In genomic region chr20:38615283-38615682, GRCh38 we compare ENCODE assay signal across 43 cellular contexts. TPM values are rescaled to one million over a fixed set of nuclear protein-coding genes. Genes with fewer than 3 reads are reported as not detected.
"Had no signal": no experiment of that assay in that cellular context is flagged by ENCODE, and none has a peak within 500 bp of the region (broad histone marks: within the 10 kb centered on the region; RNA-seq: fewer than 3 reads in every experiment).

No MANE protein-coding gene starts in this region.

- H3K4me1 Mint-ChIP-seq: activated naive CD4-positive, alpha-beta T cell treated with anti-CD3 and anti-CD28 coated beads, Interleukin-2, amount 10 ng/mL, durations not matched to agents 7 days and 5 days; activated naive CD4-positive, alpha-beta T cell treated with anti-CD3 and anti-CD28 coated beads, Interleukin-2, amount 50 U/mL, for 24 hours; activated naive CD8-positive, alpha-beta T cell treated with anti-CD3 and anti-CD28 coated beads for 36 hours; activated naive CD8-positive, alpha-beta T cell treated with anti-CD3 and anti-CD28 coated beads, Interleukin-2, amount 10 ng/mL, durations not matched to agents 7 days and 5 days; activated naive CD8-positive, alpha-beta T cell treated with anti-CD3 and anti-CD28 coated beads, Interleukin-2, amount 50 U/mL, for 24 hours; activated T-helper 17 cell treated with anti-CD3 and anti-CD28 coated beads, Interleukin-2, amount 50 U/mL, for 72 hours; central memory CD8-positive, alpha-beta T cell had no signal

- H3K36me3 ChIP-seq: adrenal gland, ascending aorta, brain microvascular endothelial cell, breast epithelium, cardiac muscle cell had no signal

- H3K36me3 Mint-ChIP-seq: activated naive CD4-positive, alpha-beta T cell treated with anti-CD3 and anti-CD28 coated beads, Interleukin-2, amount 10 ng/mL, durations not matched to agents 7 days and 5 days; activated naive CD4-positive, alpha-beta T cell treated with anti-CD3 and anti-CD28 coated beads, Interleukin-2, amount 50 U/mL, for 24 hours; activated naive CD4-positive, alpha-beta T cell treated with anti-CD3 and anti-CD28 coated beads, Interleukin-2, amount 50 U/mL, for 72 hours; activated naive CD8-positive, alpha-beta T cell; activated naive CD8-positive, alpha-beta T cell treated with anti-CD3 and anti-CD28 coated beads for 36 hours; activated naive CD8-positive, alpha-beta T cell treated with anti-CD3 and anti-CD28 coated beads, Interleukin-2, amount 10 ng/mL, durations not matched to agents 7 days and 5 days; brain had no signal

- DNase-seq: activated effector memory CD4-positive, alpha-beta T cell treated with anti-CD3 and anti-CD28 coated beads, Interleukin-2, amount 50 U/mL, for 16 hours; activated effector memory CD4-positive, alpha-beta T cell treated with Interleukin-2 at 50 U/mL for 16 hours; activated gamma-delta T cell; activated gamma-delta T cell treated with Interleukin-2 at 50 U/mL for 16 hours; activated naive CD4-positive, alpha-beta T cell; activated naive CD4-positive, alpha-beta T cell treated with anti-CD3 and anti-CD28 coated beads for 36 hours; activated naive CD4-positive, alpha-beta T cell treated with anti-CD3 and anti-CD28 coated beads, Interleukin-2, amount 10 ng/mL, durations not matched to agents 7 days and 5 days; activated naive CD4-positive, alpha-beta T cell treated with anti-CD3 and anti-CD28 coated beads, Interleukin-2, amount 50 U/mL, for 16 hours; activated naive CD4-positive, alpha-beta T cell treated with Interleukin-2 at 50 U/mL for 16 hours; activated naive CD8-positive, alpha-beta T cell treated with anti-CD3 and anti-CD28 coated beads for 36 hours; activated naive CD8-positive, alpha-beta T cell treated with anti-CD3 and anti-CD28 coated beads, Interleukin-2, amount 10 ng/mL, durations not matched to agents 7 days and 5 days; activated naive CD8-positive, alpha-beta T cell treated with anti-CD3 and anti-CD28 coated beads, Interleukin-2, amount 50 U/mL, for 24 hours; activated T-cell treated with anti-CD3 and anti-CD28 coated beads for 4 hours; activated T-cell treated with anti-CD3 and anti-CD28 coated beads, Interleukin-2, amount 50 U/mL, for 1 hour; activated T-cell treated with anti-CD3 and anti-CD28 coated beads, Interleukin-2, amount 50 U/mL, for 24 hours; activated T-cell treated with anti-CD3 and anti-CD28 coated beads, Interleukin-2, amount 50 U/mL, for 4 hours; activated T-cell treated with anti-CD3 and anti-CD28 coated beads, Interleukin-2, amount 50 U/mL, for 48 hours; activated T-cell treated with anti-CD3 and anti-CD28 coated beads, Interleukin-2, amount 50 U/mL, for 72 hours; adrenal gland; amniotic stem cell; amygdala; anterior cingulate cortex; aorta; body of pancreas; brain microvascular endothelial cell; caudate nucleus; central memory CD4-positive, alpha-beta T cell; cerebellar nuclear complex had no signal

- H3K9me3 ChIP-seq: adrenal gland, ascending aorta, body of pancreas, breast epithelium had no signal

- H3K4me1 ChIP-seq: adrenal gland, ascending aorta, body of pancreas, breast epithelium had no signal

- H3K9me3 Mint-ChIP-seq: activated naive CD4-positive, alpha-beta T cell treated with anti-CD3 and anti-CD28 coated beads for 36 hours; activated naive CD4-positive, alpha-beta T cell treated with anti-CD3 and anti-CD28 coated beads, Interleukin-2, amount 10 ng/mL, durations not matched to agents 7 days and 5 days; activated naive CD4-positive, alpha-beta T cell treated with anti-CD3 and anti-CD28 coated beads, Interleukin-2, amount 50 U/mL, for 24 hours; activated naive CD4-positive, alpha-beta T cell treated with anti-CD3 and anti-CD28 coated beads, Interleukin-2, amount 50 U/mL, for 72 hours; activated naive CD8-positive, alpha-beta T cell treated with anti-CD3 and anti-CD28 coated beads for 36 hours; activated naive CD8-positive, alpha-beta T cell treated with anti-CD3 and anti-CD28 coated beads, Interleukin-2, amount 10 ng/mL, durations not matched to agents 7 days and 5 days; activated naive CD8-positive, alpha-beta T cell treated with anti-CD3 and anti-CD28 coated beads, Interleukin-2, amount 50 U/mL, for 24 hours; activated T-cell treated with anti-CD3 and anti-CD28 coated beads, Interleukin-2, amount 50 U/mL, for 24 hours; activated T-cell treated with anti-CD3 and anti-CD28 coated beads, Interleukin-2, amount 50 U/mL, for 4 hours; activated T-cell treated with anti-CD3 and anti-CD28 coated beads, Interleukin-2, amount 50 U/mL, for 72 hours; activated T-helper 1 cell treated with anti-CD3 and anti-CD28 coated beads, Interleukin-12 subunit alpha, Interleukin-12 subunit beta, Interleukin-2, Interleukin-4 antibody, amounts not matched to agents 30 ng/mL and 10 ng/mL and 1 ng/mL, durations not matched to agents 14 hours and 24 hours and 36 hours; activated T-helper 17 cell treated with anti-CD3 and anti-CD28 coated beads, Interleukin-2, amount 50 U/mL, for 72 hours; activated T-helper 2 cell treated with anti-CD3 and anti-CD28 coated beads, Interferon-gamma antibody, Interleukin-2, Interleukin-4, amounts not matched to agents 10 μg/mL and 5 μg/mL and 100 μg/mL, durations not matched to agents 14 hours and 24 hours and 36 hours; brain; central memory CD8-positive, alpha-beta T cell had no signal

- H3K27ac Mint-ChIP-seq: activated naive CD4-positive, alpha-beta T cell treated with anti-CD3 and anti-CD28 coated beads for 36 hours; activated naive CD4-positive, alpha-beta T cell treated with anti-CD3 and anti-CD28 coated beads, Interleukin-2, amount 10 ng/mL, durations not matched to agents 7 days and 5 days; activated naive CD4-positive, alpha-beta T cell treated with anti-CD3 and anti-CD28 coated beads, Interleukin-2, amount 50 U/mL, for 24 hours; activated naive CD4-positive, alpha-beta T cell treated with anti-CD3 and anti-CD28 coated beads, Interleukin-2, amount 50 U/mL, for 72 hours; activated naive CD8-positive, alpha-beta T cell; activated naive CD8-positive, alpha-beta T cell treated with anti-CD3 and anti-CD28 coated beads for 36 hours; activated naive CD8-positive, alpha-beta T cell treated with anti-CD3 and anti-CD28 coated beads, Interleukin-2, amount 10 ng/mL, durations not matched to agents 7 days and 5 days; activated naive CD8-positive, alpha-beta T cell treated with anti-CD3 and anti-CD28 coated beads, Interleukin-2, amount 50 U/mL, for 24 hours; activated T-cell treated with anti-CD3 and anti-CD28 coated beads, Interleukin-2, amount 50 U/mL, for 24 hours; activated T-cell treated with anti-CD3 and anti-CD28 coated beads, Interleukin-2, amount 50 U/mL, for 72 hours; activated T-helper 1 cell treated with anti-CD3 and anti-CD28 coated beads, Interleukin-12 subunit alpha, Interleukin-12 subunit beta, Interleukin-2, Interleukin-4 antibody, amounts not matched to agents 30 ng/mL and 10 ng/mL and 1 ng/mL, durations not matched to agents 14 hours and 24 hours and 36 hours; activated T-helper 17 cell treated with anti-CD3 and anti-CD28 coated beads, Interleukin-2, amount 50 U/mL, for 72 hours; activated T-helper 2 cell treated with anti-CD3 and anti-CD28 coated beads, Interferon-gamma antibody, Interleukin-2, Interleukin-4, amounts not matched to agents 10 μg/mL and 5 μg/mL and 100 μg/mL, durations not matched to agents 14 hours and 24 hours and 36 hours; brain had no signal

- ATAC-seq: activated naive CD4-positive, alpha-beta T cell treated with anti-CD3 and anti-CD28 coated beads, Interleukin-2, amount 50 U/mL, for 72 hours; activated naive CD8-positive, alpha-beta T cell treated with anti-CD3 and anti-CD28 coated beads, Interleukin-2, amount 50 U/mL, for 24 hours; activated T-cell treated with anti-CD3 and anti-CD28 coated beads, Interleukin-2, amount 50 U/mL, for 4 hours; activated T-cell treated with anti-CD3 and anti-CD28 coated beads, Interleukin-2, amount 50 U/mL, for 72 hours; activated T-helper 17 cell treated with anti-CD3 and anti-CD28 coated beads, Interleukin-2, amount 50 U/mL, for 72 hours; body of pancreas had no signal

- H3K27ac ChIP-seq: adrenal gland, ascending aorta, body of pancreas, brain microvascular endothelial cell, breast epithelium, cardiac muscle cell had no signal

- H3K4me3 Mint-ChIP-seq: activated naive CD4-positive, alpha-beta T cell treated with anti-CD3 and anti-CD28 coated beads for 36 hours; activated naive CD4-positive, alpha-beta T cell treated with anti-CD3 and anti-CD28 coated beads, Interleukin-2, amount 10 ng/mL, durations not matched to agents 7 days and 5 days; activated naive CD4-positive, alpha-beta T cell treated with anti-CD3 and anti-CD28 coated beads, Interleukin-2, amount 50 U/mL, for 24 hours; activated naive CD8-positive, alpha-beta T cell; activated naive CD8-positive, alpha-beta T cell treated with anti-CD3 and anti-CD28 coated beads for 36 hours; activated naive CD8-positive, alpha-beta T cell treated with anti-CD3 and anti-CD28 coated beads, Interleukin-2, amount 10 ng/mL, durations not matched to agents 7 days and 5 days; activated naive CD8-positive, alpha-beta T cell treated with anti-CD3 and anti-CD28 coated beads, Interleukin-2, amount 50 U/mL, for 24 hours; activated T-cell treated with anti-CD3 and anti-CD28 coated beads, Interleukin-2, amount 50 U/mL, for 24 hours; activated T-cell treated with anti-CD3 and anti-CD28 coated beads, Interleukin-2, amount 50 U/mL, for 4 hours; activated T-cell treated with anti-CD3 and anti-CD28 coated beads, Interleukin-2, amount 50 U/mL, for 72 hours; activated T-helper 1 cell treated with anti-CD3 and anti-CD28 coated beads, Interleukin-12 subunit alpha, Interleukin-12 subunit beta, Interleukin-2, Interleukin-4 antibody, amounts not matched to agents 30 ng/mL and 10 ng/mL and 1 ng/mL, durations not matched to agents 14 hours and 24 hours and 36 hours; activated T-helper 17 cell treated with anti-CD3 and anti-CD28 coated beads, Interleukin-2, amount 50 U/mL, for 72 hours; brain; central memory CD8-positive, alpha-beta T cell had no signal

- H3K27me3 ChIP-seq: ascending aorta, body of pancreas, cardiac muscle cell had no signal

- H3K4me3 ChIP-seq: adrenal gland, ascending aorta, body of pancreas, breast epithelium, cardiac muscle cell had no signal

RNA-seq across cellular contexts. Expression of gene ARHGAP40, which starts 13.7 kb away (rescaled TPM):
- total RNA-seq: activated naive CD4-positive, alpha-beta T cell treated with anti-CD3 and anti-CD28 coated beads for 36 hours; activated naive CD4-positive, alpha-beta T cell treated with anti-CD3 and anti-CD28 coated beads, Interleukin-2, amount 50 U/mL, for 72 hours; activated naive CD8-positive, alpha-beta T cell treated with anti-CD3 and anti-CD28 coated beads, Interleukin-2, amount 10 ng/mL, durations not matched to agents 7 days and 5 days; activated T-cell treated with anti-CD3 and anti-CD28 coated beads, Interleukin-2, amount 50 U/mL, for 4 hours; activated T-cell treated with anti-CD3 and anti-CD28 coated beads, Interleukin-2, amount 50 U/mL, for 72 hours; activated T-helper 1 cell treated with anti-CD3 and anti-CD28 coated beads, Interleukin-12 subunit alpha, Interleukin-12 subunit beta, Interleukin-2, Interleukin-4 antibody, amounts not matched to agents 30 ng/mL and 10 ng/mL and 1 ng/mL, durations not matched to agents 14 hours and 24 hours and 36 hours; activated T-helper 17 cell treated with anti-CD3 and anti-CD28 coated beads, Interleukin-2, amount 50 U/mL, for 72 hours; activated T-helper 2 cell treated with anti-CD3 and anti-CD28 coated beads, Interferon-gamma antibody, Interleukin-2, Interleukin-4, amounts not matched to agents 10 μg/mL and 5 μg/mL and 100 μg/mL, durations not matched to agents 14 hours and 24 hours and 36 hours; adrenal gland; aorta; ascending aorta; body of pancreas; cardiac muscle cell; cardiac septum; cerebellum had no signal
- polyA plus RNA-seq: aorta, cardiac muscle cell had no signal

RNA-seq across cellular contexts. Expression of gene ADIG, which starts 34.3 kb away (rescaled TPM):
- total RNA-seq: activated naive CD4-positive, alpha-beta T cell treated with anti-CD3 and anti-CD28 coated beads for 36 hours; activated naive CD4-positive, alpha-beta T cell treated with anti-CD3 and anti-CD28 coated beads, Interleukin-2, amount 50 U/mL, for 72 hours; activated naive CD8-positive, alpha-beta T cell treated with anti-CD3 and anti-CD28 coated beads for 36 hours; activated naive CD8-positive, alpha-beta T cell treated with anti-CD3 and anti-CD28 coated beads, Interleukin-2, amount 10 ng/mL, durations not matched to agents 7 days and 5 days; activated T-cell treated with anti-CD3 and anti-CD28 coated beads, Interleukin-2, amount 50 U/mL, for 4 hours; activated T-cell treated with anti-CD3 and anti-CD28 coated beads, Interleukin-2, amount 50 U/mL, for 72 hours; activated T-helper 1 cell treated with anti-CD3 and anti-CD28 coated beads, Interleukin-12 subunit alpha, Interleukin-12 subunit beta, Interleukin-2, Interleukin-4 antibody, amounts not matched to agents 30 ng/mL and 10 ng/mL and 1 ng/mL, durations not matched to agents 14 hours and 24 hours and 36 hours; activated T-helper 17 cell treated with anti-CD3 and anti-CD28 coated beads, Interleukin-2, amount 50 U/mL, for 72 hours; activated T-helper 2 cell treated with anti-CD3 and anti-CD28 coated beads, Interferon-gamma antibody, Interleukin-2, Interleukin-4, amounts not matched to agents 10 μg/mL and 5 μg/mL and 100 μg/mL, durations not matched to agents 14 hours and 24 hours and 36 hours; adrenal gland; aorta; ascending aorta; body of pancreas; breast epithelium; bronchial epithelial cell; cardiac muscle cell; cardiac septum; cerebellum had no signal
- polyA plus RNA-seq: adipose tissue, adrenal gland, aorta, cardiac muscle cell had no signal
